Comparison of ENCODE assay signal across 9 cellular contexts in genomic region chr13:35994131-35994966, GRCh38.
DNase-seq lines count a peak whose midpoint lies in the region; ATAC-seq and TF ChIP-seq lines count a peak whose summit lies in the region.
"Had no signal": no experiment of that assay in that cellular context is flagged by ENCODE, and none has a peak within 500 bp of the region (broad histone marks: within the 10 kb centered on the region; RNA-seq: fewer than 3 reads in every experiment).

No MANE protein-coding gene starts in this region.

- peak; percentile 92 to 96 for TF ChIP-seq EP300 in SK-N-SH (IDR thresholded peaks at IDR 0.05; ENCODE audit: borderline replicate concordance in 1 of 2, low read depth in 1 of 2, low read length in 1 of 2)

- H3K4me1 ChIP-seq in SK-N-SH (ENCODE audit: control insufficient read depth in 1 of 2, insufficient read depth in 2 of 2, low read depth in 1 of 2, low read length in 1 of 2) (peaks cover 13 to 16% of the 10 kb centered on the region in 2 experiments), testis (no peaks in the 10 kb centered on the region)

- ATAC-seq in GM21528 (IDR thresholded peaks at IDR 0.05; ENCODE audit: low FRiP score, unreplicated experiment) (no peak), HG03196 (IDR thresholded peaks at IDR 0.05; ENCODE audit: unreplicated experiment) (no peak)
- ATAC-seq: GM12878 had no signal

- intact Hi-C loops in testis (cut with DNase I; ENCODE audit: low total_unique reads) = no loop called here

- TF ChIP-seq POLR2A in testis (IDR thresholded peaks at IDR 0.05) = no peak

- CTCF ChIA-PET in SK-N-SH (lab: Yijun Ruan, JAX) = interaction anchor here (1.8 to 2.0 kb wide), 2 partner anchors 15 to 281 kb away, joined by 7 to 8 read pairs; no protein-coding TSS in a partner anchor

- H4K20me1 ChIP-seq in SK-N-SH (ENCODE audit: insufficient read depth) = no peaks in the 10 kb centered on the region

- H3K4me3 ChIP-seq in SK-N-SH (ENCODE audit: low read depth in 2 of 2, low read length in 1 of 2) (peak overlapping the region in 1 of 2 experiments; percentile 8; a peak in 1 of 4 replicates), foreskin fibroblast (ENCODE audit: low read depth in 1 of 2, low read length in 2 of 2) (no peak overlapping the region), testis (no peak overlapping the region)
- H3K4me3 ChIP-seq: GM12878 had no signal

- H3K9me2 ChIP-seq in SK-N-SH = no peaks in the 10 kb centered on the region

- no peaks in the 10 kb centered on the region for H3K36me3 ChIP-seq in SK-N-SH (replicated peaks in 1 of 2; ENCODE audit: control insufficient read depth in 1 of 2, insufficient read depth in 2 of 2, low read length in 1 of 2)
- H3K36me3 ChIP-seq in testis (ENCODE audit: low read depth, missing control alignments) = no peaks in the 10 kb centered on the region

- WGBS in SK-N-SH (ENCODE audit: low lambda C conversion rate) = 15% methylated on average over 6 of the region's 6 CpGs
- WGBS in testis, 2 donors = 58 to 60% methylated on average over 6 of the region's 6 CpGs

- TF ChIP-seq CTCF in SK-N-SH (IDR thresholded peaks at IDR 0.05) (no peak), foreskin fibroblast (IDR thresholded peaks at IDR 0.05; ENCODE audit: low read depth, low read length) (no peak), testis (IDR thresholded peaks at IDR 0.05) (no peak)

- H2AFZ ChIP-seq in SK-N-SH (ENCODE audit: low read depth) = no peak overlapping the region

- H3K79me2 ChIP-seq in SK-N-SH (ENCODE audit: insufficient read depth) = no peaks in the 10 kb centered on the region

- TF ChIP-seq RAD21 in SK-N-SH (IDR thresholded peaks at IDR 0.05; ENCODE audit: low read length) = peak; percentile 16; the same call in 1 of the 2 replicates

- no peaks in the 10 kb centered on the region for H3K9me3 ChIP-seq in SK-N-SH
- H3K9me3 ChIP-seq in testis = no peaks in the 10 kb centered on the region

- no peak overlapping the region; the same call in 1 of the 2 replicates for H3K9ac ChIP-seq in SK-N-SH

- H3K27me3 ChIP-seq in SK-N-SH (ENCODE audit: insufficient read depth) = no peaks in the 10 kb centered on the region
- H3K27me3 ChIP-seq in testis = no peaks in the 10 kb centered on the region

- POLR2A ChIA-PET in SK-N-SH (lab: Yijun Ruan, JAX) = no interaction called here

- H3K4me2 ChIP-seq in SK-N-SH = peak overlapping the region; percentile 54; the same call in 1 of the 2 replicates

- H3K27ac ChIP-seq in SK-N-SH (ENCODE audit: low read depth in 2 of 2, low read length in 1 of 2) (peak overlapping the region; percentile 73 to 88), testis (no peak overlapping the region)

- DNase-seq in HS-5 (ENCODE audit: low read depth) (peak; percentile 53), SK-N-SH (no peak), foreskin fibroblast (peak; percentile 53 to 92), testis (peak; percentile 30)
- DNase-seq in central memory CD4-positive, alpha-beta T cell = no peak
- DNase-seq: kidney had no signal

- peaks cover 18% of the 10 kb centered on the region for H3F3A ChIP-seq in SK-N-SH (replicated peaks; ENCODE audit: insufficient read depth)

TF ChIP-seq in SK-N-SH, 30 proteins besides CTCF, POLR2A, EP300 and RAD21 (continues in another document):
- TF ChIP-seq ZBTB33 (IDR thresholded peaks at IDR 0.05; ENCODE audit: borderline replicate concordance, low read depth) (peak; percentile 87), GABPA (IDR thresholded peaks at IDR 0.05; ENCODE audit: low read depth) (no peak; the same call in 1 of the 2 replicates), MAX (IDR thresholded peaks at IDR 0.05; ENCODE audit: low read depth) (peak; percentile 65; the same call in 1 of the 2 replicates), ELF1 (IDR thresholded peaks at IDR 0.05) (no peak), FOSL2 (IDR thresholded peaks at IDR 0.05; ENCODE audit: borderline replicate concordance, low read depth) (peak; percentile 86), MEF2A (IDR thresholded peaks at IDR 0.05; ENCODE audit: borderline replicate concordance, low read depth) (peak; percentile 93), RCOR1 (IDR thresholded peaks at IDR 0.05; ENCODE audit: low read length) (peak; percentile 59), RXRA (IDR thresholded peaks at IDR 0.05; ENCODE audit: borderline replicate concordance, low read depth) (peak; percentile 100), SMC3 (IDR thresholded peaks at IDR 0.05; ENCODE audit: low read depth, low read length) (no peak), REST (IDR thresholded peaks at IDR 0.05; ENCODE audit: low read depth, low read length) (0 out of 2 replicates have a peak, but pooled peaks have one; percentile 57), GATA2 (CRISPR knock-in tag; IDR thresholded peaks at IDR 0.05) (no peak), NFIC (IDR thresholded peaks at IDR 0.05; ENCODE audit: borderline replicate concordance) (peak; percentile 100), TEAD4 (IDR thresholded peaks at IDR 0.05; ENCODE audit: borderline replicate concordance, insufficient read depth) (peak; percentile 99), CHD2 (IDR thresholded peaks at IDR 0.05; ENCODE audit: low read length, partially characterized antibody) (no peak), RFX5 (IDR thresholded peaks at IDR 0.05; ENCODE audit: low read length) (no peak), MXI1 (IDR thresholded peaks at IDR 0.05; ENCODE audit: low read depth, low read length) (no peak), EZH2phosphoT487 (IDR thresholded peaks at IDR 0.05; ENCODE audit: borderline replicate concordance, low read depth) (no peak), USF2 (IDR thresholded peaks at IDR 0.05; ENCODE audit: borderline replicate concordance, low read depth, low read length) (no peak), FOXJ3 (CRISPR knock-in tag; IDR thresholded peaks at IDR 0.05) (no peak), TCF12 (IDR thresholded peaks at IDR 0.05) (peak; percentile 97), YY1 (IDR thresholded peaks at IDR 0.05; ENCODE audit: low read depth) (no peak), SIN3A (IDR thresholded peaks at IDR 0.05; ENCODE audit: borderline replicate concordance, low read depth, low read length) (peak; percentile 80; the same call in 1 of the 2 replicates), POLR2AphosphoS5 (IDR thresholded peaks at IDR 0.05; ENCODE audit: low read depth, low read length) (peak; percentile 87)

Comparison
In these comparisons a context has a peak if more than half of its experiments do, and no peak if none do; other contexts are left out.
1. DNase-seq: peak in HS-5 (single experiment), foreskin fibroblast (2 of 2) and testis (single experiment); none in SK-N-SH (single experiment) and central memory CD4-positive, alpha-beta T cell (single experiment).
2. H3K27ac ChIP-seq: peak in SK-N-SH (2 of 2); none in testis (0 of 2).